Comparison of ENCODE assay signal across 1 cellular context in the genomic region with DNA sequence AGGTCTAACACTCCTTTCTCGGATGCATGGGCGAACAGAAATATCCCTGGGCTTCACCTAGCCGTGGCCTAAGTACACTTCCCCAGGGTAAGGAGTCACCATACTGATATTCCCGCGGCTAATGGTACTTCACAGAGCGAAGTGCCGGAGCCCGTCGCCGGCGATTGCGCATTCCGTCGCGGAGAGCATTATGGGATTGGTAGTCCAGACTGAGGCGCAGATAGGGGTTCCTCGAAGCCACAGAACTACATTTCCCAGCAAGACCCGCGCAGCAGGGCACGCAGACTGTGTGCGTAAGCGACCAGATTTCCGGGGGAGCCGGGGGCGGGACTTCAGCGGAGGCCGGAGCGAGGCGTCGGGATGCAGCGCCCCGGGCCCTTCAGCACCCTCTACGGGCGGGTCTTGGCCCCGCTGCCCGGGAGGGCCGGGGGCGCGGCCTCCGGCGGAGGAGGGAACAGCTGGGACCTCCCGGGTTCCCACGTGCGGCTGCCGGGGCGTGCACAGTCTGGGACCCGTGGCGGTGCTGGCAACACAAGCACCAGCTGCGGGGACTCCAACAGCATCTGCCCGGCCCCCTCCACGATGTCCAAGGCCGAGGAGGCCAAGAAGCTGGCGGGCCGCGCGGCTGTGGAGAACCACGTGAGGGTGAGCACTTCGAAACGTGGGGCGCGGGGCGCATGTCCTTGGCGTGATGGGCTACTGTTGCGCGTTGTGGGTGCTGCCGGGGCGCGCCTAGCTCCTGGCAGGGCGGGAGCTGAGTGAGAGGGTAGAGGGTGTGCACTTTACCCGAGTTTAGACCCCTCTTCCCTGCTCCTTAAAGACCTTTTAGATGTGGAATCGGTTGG.
TF ChIP-seq lines count a peak whose summit lies in the region.

TSS of gene RPIA (plus strand) at position 335 of the 845 bp plus-strand sequence. CDS start at position 361, 26 bp downstream.

TF ChIP-seq in HCT116, 20 proteins besides CTCF, POLR2A, EP300 and RAD21 (continued from another document):
- TF ChIP-seq CEBPB (IDR thresholded peaks at IDR 0.05; ENCODE audit: low read depth) (peak; percentile 52; the same call in 1 of the 2 replicates), MAX (IDR thresholded peaks at IDR 0.05) (peak; percentile 95), ZBTB33 (IDR thresholded peaks at IDR 0.05; ENCODE audit: extremely low read depth, insufficient replicate concordance, low read length) (peak; percentile 83), JUND (IDR thresholded peaks at IDR 0.05) (no peak)
